In the genomic region with DNA sequence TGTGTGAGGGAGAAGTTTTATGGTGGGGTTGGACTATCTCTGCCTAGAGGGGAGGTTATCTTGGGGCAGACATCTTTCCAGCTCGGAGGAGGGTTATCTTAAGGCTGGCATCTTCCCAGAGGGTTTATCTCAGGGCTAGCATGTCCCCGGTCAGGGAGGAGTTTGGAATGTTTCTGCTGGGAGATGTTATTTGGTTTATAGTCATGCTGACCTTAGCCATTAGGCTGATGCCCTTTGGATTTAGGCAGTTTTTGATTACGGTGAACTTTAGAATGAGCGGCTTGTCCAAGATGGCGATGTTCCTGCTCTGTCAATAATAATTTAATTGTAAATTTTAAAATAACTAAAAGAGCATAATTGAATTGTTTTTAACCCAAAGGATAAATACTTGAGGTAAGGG, we compare ENCODE assay signal across 23 cellular contexts.
DNase-seq lines count a peak whose midpoint lies in the region; ATAC-seq, FAIRE-seq and TF ChIP-seq lines count a peak whose summit lies in the region.
"Had no signal": no experiment of that assay in that cellular context is flagged by ENCODE, and none has a peak within 500 bp of the region (broad histone marks: within the 10 kb centered on the region; RNA-seq: fewer than 3 reads in every experiment).

No MANE protein-coding gene starts in this region.

- H3K27me3 Mint-ChIP-seq in endodermal cell (ENCODE audit: insufficient read depth) = no peaks in the 10 kb centered on the region
- H3K27me3 Mint-ChIP-seq: B cell had no signal

- CTCF ChIA-PET in HepG2 (lab: Yijun Ruan, JAX; ENCODE audit: low intra/inter-chr PET ratio, low total read pairs) = no interaction called here

- TF ChIP-seq EP300 in HepG2 (IDR thresholded peaks at IDR 0.05; ENCODE audit: low read depth in 2 of 2, low read length in 2 of 2) = no peak
- no peak for TF ChIP-seq EP300 in HepG2 (CRISPR knock-in tag; IDR thresholded peaks at IDR 0.05; ENCODE audit: borderline replicate concordance)

- no peaks in the 10 kb centered on the region for H3K9me3 ChIP-seq in liver (ENCODE audit: control insufficient read depth in 4 of 4, low read length in 3 of 4)
- no peaks in the 10 kb centered on the region for H3K9me3 ChIP-seq in HepG2 (ENCODE audit: low read length)
- no peaks in the 10 kb centered on the region for H3K9me3 ChIP-seq in right lobe of liver
- H3K9me3 ChIP-seq in endodermal cell (ENCODE audit: control insufficient read depth, low read length) = peaks cover 12% of the 10 kb centered on the region
- H3K9me3 ChIP-seq in prostate gland = no peaks in the 10 kb centered on the region
- H3K9me3 ChIP-seq: BLaER1, Caco-2 had no signal

- no peak overlapping the region for H3K27ac Mint-ChIP-seq in endodermal cell
- H3K27ac Mint-ChIP-seq: B cell; CD4-positive, CD25-positive, alpha-beta regulatory T cell; CD8-positive, alpha-beta T cell had no signal

- H3K36me3 Mint-ChIP-seq in endodermal cell (ENCODE audit: low read depth) = no peaks in the 10 kb centered on the region
- H3K36me3 Mint-ChIP-seq: CD4-positive, CD25-positive, alpha-beta regulatory T cell; CD8-positive, alpha-beta T cell had no signal

- H3K4me3 ChIP-seq in liver (ENCODE audit: low read depth in 1 of 3, low read length in 3 of 3) (no peak overlapping the region), HepG2 (replicated peaks in 1 of 3; ENCODE audit: insufficient read depth in 1 of 3, low read depth in 2 of 3, low read length in 3 of 3) (no peak overlapping the region), right lobe of liver (no peak overlapping the region), endodermal cell (ENCODE audit: low read length) (no peak overlapping the region), prostate gland (no peak overlapping the region)
- H3K4me3 ChIP-seq: BLaER1, GM12878, GM23248 had no signal

- H2AFZ ChIP-seq in HepG2 (ENCODE audit: low read length) = no peak overlapping the region
- H2AFZ ChIP-seq: GM23248 had no signal

- intact Hi-C loops in Right ventricle myocardium superior (cut with DNase I) (no loop called here), Right ventricle myocardium inferior (cut with DNase I) (no loop called here), HepG2 (cut with micrococcal nuclease; ENCODE audit: unreplicated experiment) (no loop called here), right lobe of liver (cut with DNase I) (no loop called here), prostate gland (cut with DNase I) (no loop called here)

- no peaks in the 10 kb centered on the region for H3K79me2 ChIP-seq in HepG2 (ENCODE audit: insufficient read depth, low read length)

- no peak overlapping the region for H3K4me2 ChIP-seq in HepG2 (ENCODE audit: low read depth, low read length)
- H3K4me2 ChIP-seq: BLaER1 had no signal

- H3K4me1 Mint-ChIP-seq in endodermal cell = no peaks in the 10 kb centered on the region
- H3K4me1 Mint-ChIP-seq: B cell; CD4-positive, CD25-positive, alpha-beta regulatory T cell had no signal

- DNase-seq in Right ventricle myocardium superior = no peak
- DNase-seq in Right ventricle myocardium inferior (ENCODE audit: missing footprints) = no peak
- DNase-seq in HepG2 (ENCODE audit: low spot score) = no peak
- DNase-seq in right lobe of liver = no peak
- DNase-seq in endodermal cell = no peak
- DNase-seq in prostate gland (ENCODE audit: low spot score) = no peak
- DNase-seq: Caco-2; CD4-positive, CD25-positive, alpha-beta regulatory T cell; CD8-positive, alpha-beta T cell; DMS153; DND-41; GDM1; GM23248; H7; HCEC 1CT had no signal

- H3K27ac ChIP-seq in liver (ENCODE audit: low read depth in 1 of 2, low read length in 2 of 2) (no peak overlapping the region), HepG2 (ENCODE audit: extremely low read length, insufficient read depth, low read length) (no peak overlapping the region), right lobe of liver (no peak overlapping the region), endodermal cell (ENCODE audit: low read depth, low read length) (no peak overlapping the region), prostate gland (no peak overlapping the region)
- H3K27ac ChIP-seq: 22Rv1, BLaER1, C4-2B, GM23248 had no signal

- H4K20me1 ChIP-seq in HepG2 (ENCODE audit: insufficient read depth, low read length) = no peaks in the 10 kb centered on the region
- H4K20me1 ChIP-seq: BLaER1 had no signal

- H3K9me3 Mint-ChIP-seq in endodermal cell = peaks cover 11% of the 10 kb centered on the region
- H3K9me3 Mint-ChIP-seq: CD8-positive, alpha-beta T cell had no signal

- no peak overlapping the region for H3K4me3 Mint-ChIP-seq in endodermal cell
- H3K4me3 Mint-ChIP-seq: B cell; CD4-positive, CD25-positive, alpha-beta regulatory T cell; CD8-positive, alpha-beta T cell had no signal

- FAIRE-seq in HepG2 (lab: Jason Lieb, UNC) = no peak
- FAIRE-seq: A204.1, GM12878, H1 had no signal

- no peak for TF ChIP-seq CTCF in liver (IDR thresholded peaks at IDR 0.05; ENCODE audit: low read depth, low read length, missing input control)
- TF ChIP-seq CTCF in HepG2 (CRISPR knock-in tag; IDR thresholded peaks at IDR 0.05) = no peak
- no peak for TF ChIP-seq CTCF in right lobe of liver (IDR thresholded peaks at IDR 0.05)
- TF ChIP-seq CTCF in endodermal cell (conservative IDR thresholded peaks at IDR 0.05) = no peak
- TF ChIP-seq CTCF in prostate gland (IDR thresholded peaks at IDR 0.05) = no peak

- no peak for TF ChIP-seq POLR2A in HepG2 (IDR thresholded peaks at IDR 0.05; ENCODE audit: insufficient read depth in 1 of 2, low read depth in 2 of 2, low read length in 2 of 2)
- TF ChIP-seq POLR2A in right lobe of liver (IDR thresholded peaks at IDR 0.05) = no peak
- no peak for TF ChIP-seq POLR2A in prostate gland (IDR thresholded peaks at IDR 0.05)

- H3K36me3 ChIP-seq in liver (ENCODE audit: control insufficient read depth in 4 of 4, insufficient read depth in 3 of 4, low read depth in 1 of 4, low read length in 3 of 4) (no peaks in the 10 kb centered on the region), HepG2 (replicated peaks in 1 of 2; ENCODE audit: control insufficient read depth in 1 of 2, insufficient read depth in 2 of 2, low read length in 2 of 2) (no peaks in the 10 kb centered on the region), right lobe of liver (no peaks in the 10 kb centered on the region), endodermal cell (ENCODE audit: control insufficient read depth, insufficient read depth, low read length) (no peaks in the 10 kb centered on the region), prostate gland (no peaks in the 10 kb centered on the region)
- H3K36me3 ChIP-seq: BLaER1 had no signal

- H3K27me3 ChIP-seq in liver (ENCODE audit: control insufficient read depth in 4 of 4, insufficient read depth in 4 of 4, low read length in 3 of 4) (no peaks in the 10 kb centered on the region), HepG2 (ENCODE audit: control insufficient read depth in 1 of 2, insufficient read depth in 2 of 2, low read length in 2 of 2) (no peaks in the 10 kb centered on the region), right lobe of liver (no peaks in the 10 kb centered on the region), endodermal cell (ENCODE audit: control insufficient read depth, insufficient read depth, low read length, poor library complexity, severe bottlenecking) (no peaks in the 10 kb centered on the region), prostate gland (replicated peaks; ENCODE audit: insufficient read depth) (no peaks in the 10 kb centered on the region)
- H3K27me3 ChIP-seq: BLaER1 had no signal

- H3K9ac ChIP-seq in liver (ENCODE audit: low read depth in 1 of 2, low read length in 2 of 2) (no peak overlapping the region), HepG2 (ENCODE audit: insufficient read depth, low read depth, low read length) (no peak overlapping the region), endodermal cell (ENCODE audit: extremely low read depth, low read length, poor library complexity, severe bottlenecking) (no peak overlapping the region)
- H3K9ac ChIP-seq: BLaER1, GM23248 had no signal

- H3K4me1 ChIP-seq in liver (ENCODE audit: control insufficient read depth in 4 of 4, insufficient read depth in 4 of 4, low read length in 3 of 4) (peaks cover 0 to 9% (median 0%) of the 10 kb centered on the region in 4 donors), HepG2 (ENCODE audit: insufficient read depth, low read length) (no peaks in the 10 kb centered on the region), right lobe of liver (no peaks in the 10 kb centered on the region), endodermal cell (ENCODE audit: control insufficient read depth, insufficient read depth, low read length) (no peaks in the 10 kb centered on the region), prostate gland (replicated peaks) (no peaks in the 10 kb centered on the region)
- H3K4me1 ChIP-seq: BLaER1, Caco-2 had no signal

- in situ Hi-C loops in HepG2 (cut with HindIII; ENCODE audit: extremely low pct_ligation_motif_present, low pct_unique_long_range_greater_than_20kb) = no loop called here

- 33% methylated on average over 5 of the region's 5 CpGs for WGBS in liver
- 19% methylated on average over 5 of the region's 5 CpGs for WGBS in HepG2 (ENCODE audit: low lambda C conversion rate)
- 43% methylated on average over 5 of the region's 5 CpGs for WGBS in right lobe of liver (ENCODE audit: insufficient coverage, low coverage, low lambda C conversion rate, missing lambda C conversion rate)
- 82 to 83% methylated on average over 2 to 4 of the region's 5 CpGs for WGBS in endodermal cell (ENCODE audit: insufficient coverage in 1 of 2, insufficient read length in 1 of 2), 2 experiments
- 83% methylated on average over 5 of the region's 5 CpGs for WGBS in prostate gland

- no peak for TF ChIP-seq RAD21 in liver (IDR thresholded peaks at IDR 0.05)
- no peak for TF ChIP-seq RAD21 in HepG2 (CRISPR knock-in tag; IDR thresholded peaks at IDR 0.05)

- POLR2A ChIA-PET in HepG2 (lab: Yijun Ruan, JAX) = no interaction called here

- ATAC-seq in Right ventricle myocardium superior (ENCODE audit: poor library complexity) (peak; percentile 7), Right ventricle myocardium inferior (no peak), HepG2 (no peak), right lobe of liver (peak in 3 of 4 donors; percentile 45 to 72 (median 67))
- ATAC-seq: CD8-positive, alpha-beta T cell; GM12878 had no signal

- no TSS peak for BruUV-seq in HepG2 (replicated peaks; lab: Mats Ljungman, UMichigan)

TF ChIP-seq in liver, 16 proteins besides CTCF, POLR2A, EP300 and RAD21:
- no peak for TF ChIP-seq TAF1 (conservative IDR thresholded peaks at IDR 0.05)
- no peak for TF ChIP-seq NR2F2 (IDR thresholded peaks at IDR 0.05)
- TF ChIP-seq YY1 (IDR thresholded peaks at IDR 0.05) = peak; percentile 51
- no peak for TF ChIP-seq HNF4G (IDR thresholded peaks at IDR 0.05)
- TF ChIP-seq HNF4A (conservative IDR thresholded peaks at IDR 0.05) = peak in 1 of 2 donors; percentile 62

TF ChIP-seq in HepG2, 621 proteins besides CTCF, POLR2A, EP300 and RAD21 (continues in another document):
- TF ChIP-seq ZBTB42 (CRISPR knock-in tag; IDR thresholded peaks at IDR 0.05) (no peak), AKAP8 (CRISPR knock-in tag; IDR thresholded peaks at IDR 0.05) (no peak), SATB2 (CRISPR knock-in tag; IDR thresholded peaks at IDR 0.05) (no peak), ZNF782 (CRISPR knock-in tag; IDR thresholded peaks at IDR 0.05; ENCODE audit: borderline replicate concordance) (no peak)

Comparison
In these comparisons a context has a peak if more than half of its experiments do, and no peak if none do; other contexts are left out.
1. ATAC-seq: peak in Right ventricle myocardium superior (single experiment) and right lobe of liver (3 of 4); none in Right ventricle myocardium inferior (single experiment) and HepG2 (single experiment).